Comparison of ENCODE assay signal across 15 cellular contexts in genomic region chr3:175518459-175518858, GRCh38.
DNase-seq lines count a peak whose midpoint lies in the region; ATAC-seq and TF ChIP-seq lines count a peak whose summit lies in the region.
"Had no signal": no experiment of that assay in that cellular context is flagged by ENCODE, and none has a peak within 500 bp of the region (broad histone marks: within the 10 kb centered on the region; RNA-seq: fewer than 3 reads in every experiment).

No MANE protein-coding gene starts in this region.

- H3K27me3 Mint-ChIP-seq in naive B cell, result no peaks in the 10 kb centered on the region

- no peak overlapping the region for H3K27ac Mint-ChIP-seq in naive B cell
- H3K27ac Mint-ChIP-seq: CD14-positive monocyte had no signal

- DNase-seq in naive B cell (no peak), esophagus squamous epithelium (lab: John Stamatoyannopoulos, UW) (no peak), NCI-H1105 treated with DMSO at 0.1 percent for 48 hours (lab: John Stamatoyannopoulos, UW) (no peak)
- DNase-seq in activated CD4-positive, alpha-beta T cell treated with anti-CD3 and anti-CD28 coated beads for 48 hours, result no peak
- DNase-seq in activated effector memory CD4-positive, alpha-beta T cell treated with Interleukin-2 at 50 U/mL for 16 hours, result no peak
- DNase-seq: activated naive CD4-positive, alpha-beta T cell; body of pancreas had no signal

- H3K36me3 ChIP-seq in esophagus squamous epithelium, result no peaks in the 10 kb centered on the region

- intact Hi-C loops in esophagus squamous epithelium (cut with DNase I), result no loop called here

- ATAC-seq in GM19328 (IDR thresholded peaks at IDR 0.05; ENCODE audit: unreplicated experiment) (peak; percentile 49), HG02678 (IDR thresholded peaks at IDR 0.05; ENCODE audit: unreplicated experiment) (peak; percentile 85), HG03432 (IDR thresholded peaks at IDR 0.05; ENCODE audit: unreplicated experiment) (peak; percentile 95), naive B cell (ENCODE audit: low read depth in 2 of 2) (peak; percentile 27 to 35)
- ATAC-seq: body of pancreas, HCT116 had no signal

- no peak overlapping the region for H3K27ac ChIP-seq in esophagus squamous epithelium
- H3K27ac ChIP-seq: body of pancreas, hepatocyte, parathyroid adenoma had no signal

- peaks cover 0 to 4% (median 0%) of the 10 kb centered on the region in 3 donors for H3K4me1 Mint-ChIP-seq in naive B cell
- H3K4me1 Mint-ChIP-seq: CD14-positive monocyte had no signal

- no peak overlapping the region for H3K4me3 ChIP-seq in esophagus squamous epithelium
- H3K4me3 ChIP-seq: body of pancreas, hepatocyte, smooth muscle cell had no signal

- H3K4me1 ChIP-seq in esophagus squamous epithelium, result no peaks in the 10 kb centered on the region
- H3K4me1 ChIP-seq: body of pancreas, parathyroid adenoma had no signal

- H3K9me3 Mint-ChIP-seq in naive B cell, result peaks cover 0 to 7% (median 3%) of the 10 kb centered on the region in 7 donors

- H3K9me3 ChIP-seq in esophagus squamous epithelium, result no peaks in the 10 kb centered on the region
- H3K9me3 ChIP-seq: body of pancreas had no signal

- no peak for TF ChIP-seq CTCF in esophagus squamous epithelium (IDR thresholded peaks at IDR 0.05)

- H3K4me3 Mint-ChIP-seq in naive B cell, result no peak overlapping the region
- H3K4me3 Mint-ChIP-seq: CD14-positive monocyte had no signal

- no peaks in the 10 kb centered on the region for H3K27me3 ChIP-seq in esophagus squamous epithelium
- H3K27me3 ChIP-seq: body of pancreas, hepatocyte had no signal

- 55 to 81% methylated on average over 3 of the region's 3 CpGs for WGBS in esophagus squamous epithelium, 2 donors

- no peak for TF ChIP-seq POLR2A in esophagus squamous epithelium (IDR thresholded peaks at IDR 0.05)

- no peaks in the 10 kb centered on the region for H3K36me3 Mint-ChIP-seq in naive B cell
- H3K36me3 Mint-ChIP-seq: CD14-positive monocyte had no signal

Comparison
In these comparisons a context has a peak if more than half of its experiments do, and no peak if none do; other contexts are left out.
1. ATAC-seq: peak in every context shown above with its lines; median percentile 95 in HG03432; 85 in HG02678; 49 in GM19328; 31 in naive B cell.